ENCODE assay signal across 29 cellular contexts in genomic region chr11:3103076-3103475, GRCh38. TPM values are rescaled to one million over a fixed set of nuclear protein-coding genes. Genes with fewer than 3 reads are reported as not detected.
A peak's percentile ranks its signal among the peaks of the same experiment; 100 is the strongest.
DNase-seq lines count a peak whose midpoint lies in the region; ATAC-seq, FAIRE-seq and TF ChIP-seq lines count a peak whose summit lies in the region.
"Had no signal": no experiment of that assay in that cellular context is flagged by ENCODE, and none has a peak within 500 bp of the region (broad histone marks: within the 10 kb centered on the region; RNA-seq: fewer than 3 reads in every experiment).

No MANE protein-coding gene starts in this region.

- TF ChIP-seq CTCF in right atrium auricular region (IDR thresholded peaks at IDR 0.05): no peak
- TF ChIP-seq CTCF in K562 (IDR thresholded peaks at IDR 0.05 in 2 of 3, conservative IDR thresholded peaks at IDR 0.05 in 1 of 3; ENCODE audit: insufficient read depth in 2 of 3, low read depth in 1 of 3, low read length in 3 of 3): no peak
- TF ChIP-seq CTCF in lower lobe of right lung (IDR thresholded peaks at IDR 0.05): no peak
- TF ChIP-seq CTCF in upper lobe of right lung (IDR thresholded peaks at IDR 0.05): no peak

- no peak for TF ChIP-seq RAD21 in K562 (CRISPR knock-in tag; conservative IDR thresholded peaks at IDR 0.05 in 1 of 2, IDR thresholded peaks at IDR 0.05 in 1 of 2)

- peak overlapping the region in 1 of 2 experiments; percentile 26; a peak in 1 of 4 replicates for H3K9ac ChIP-seq in K562 (ENCODE audit: insufficient read depth in 1 of 2, low read depth in 2 of 2, low read length in 2 of 2)

- H3K4me1 ChIP-seq in right atrium auricular region: no peaks in the 10 kb centered on the region
- peaks cover 0 to 11% of the 10 kb centered on the region in 2 experiments; a peak in 2 of 5 replicates for H3K4me1 ChIP-seq in K562 (replicated peaks in 1 of 2; ENCODE audit: control insufficient read depth in 2 of 2, insufficient read depth in 2 of 2, low read length in 2 of 2)
- peaks cover 17% of the 10 kb centered on the region for H3K4me1 ChIP-seq in lower lobe of right lung
- H3K4me1 ChIP-seq in upper lobe of right lung: no peaks in the 10 kb centered on the region
- H3K4me1 ChIP-seq: pancreas had no signal

- DNase-seq in right atrium auricular region (ENCODE audit: low spot score): peak; percentile 52
- no peak for DNase-seq in Right ventricle myocardium inferior (ENCODE audit: missing footprints)
- no peak for DNase-seq in K562 (ENCODE audit: extremely low read depth in 1 of 4, low spot score in 3 of 4)
- peak; percentile 38 for DNase-seq in lower lobe of right lung
- DNase-seq in upper lobe of right lung: peak; percentile 59
- no peak for DNase-seq in cerebellum (ENCODE audit: low spot score)
- DNase-seq in frontal cortex (ENCODE audit: low spot score in 2 of 2): no peak
- no peak for DNase-seq in NCI-H2081 (lab: John Stamatoyannopoulos, UW)
- DNase-seq: ACHN; activated CD4-positive, alpha-beta memory T cell treated with anti-CD3 and anti-CD28 coated beads, Interleukin-2, amount 10 ng/mL, durations not matched to agents 7 days and 5 days; activated gamma-delta T cell treated with Interleukin-2 at 50 U/mL for 16 hours; activated T-cell treated with anti-CD3 and anti-CD28 coated beads for 4 hours; caudate nucleus; CD8-positive, alpha-beta memory T cell; foreskin fibroblast; Karpas-422; mammary epithelial cell; NCI-H1417; NCI-H2029 treated with DMSO at 0.1 percent for 48 hours; NCI-H524 treated with DMSO at 0.1 percent for 48 hours; OCI-M1; retina; stimulated activated CD4-positive, alpha-beta T cell treated with anti-CD3 and anti-CD28 coated beads, Interleukin-2, amount 100 ng/mL, for 24 hours had no signal

- H3K4me3 ChIP-seq in right atrium auricular region: no peak overlapping the region
- no peak overlapping the region for H3K4me3 ChIP-seq in K562
- H3K4me3 ChIP-seq in lower lobe of right lung: no peak overlapping the region
- H3K4me3 ChIP-seq in upper lobe of right lung: no peak overlapping the region
- H3K4me3 ChIP-seq: esophagus muscularis mucosa, heart left ventricle, pancreas had no signal

- H4K20me1 ChIP-seq in K562 (replicated peaks; ENCODE audit: control insufficient read depth, insufficient read depth, low read length): no peaks in the 10 kb centered on the region; the same call in 1 of the 2 replicates

- in situ Hi-C loops in K562 (cut with MboI): no loop called here

- POLR2A ChIA-PET in K562 (lab: Yijun Ruan, JAX): interaction anchor here (0.6 to 1.0 kb wide), 2 partner anchors 22 to 237 kb away, joined by 3 read pairs; no protein-coding TSS in a partner anchor

- H3K9me3 ChIP-seq in right atrium auricular region (no peaks in the 10 kb centered on the region), K562 (replicated peaks; ENCODE audit: control insufficient read depth, insufficient read depth, low read depth, low read length) (no peaks in the 10 kb centered on the region), lower lobe of right lung (no peaks in the 10 kb centered on the region), upper lobe of right lung (no peaks in the 10 kb centered on the region)
- H3K9me3 ChIP-seq: esophagus muscularis mucosa, heart left ventricle, pancreas had no signal

- intact Hi-C loops in Right ventricle myocardium inferior (cut with DNase I): no loop called here
- intact Hi-C loops in K562 (cut with micrococcal nuclease): no loop called here
- intact Hi-C loops in lower lobe of right lung (cut with DNase I): no loop called here
- intact Hi-C loops in upper lobe of right lung (cut with DNase I): no loop called here

- H3K4me2 ChIP-seq in K562 (ENCODE audit: insufficient read depth, low read length): no peak overlapping the region

- no peak for FAIRE-seq in K562 (lab: Jason Lieb, UNC)
- no peak for FAIRE-seq in frontal cortex (lab: Jason Lieb, UNC)
- FAIRE-seq: endometrium, HepG2, pancreas had no signal

- BruUV-seq in K562 (replicated peaks; lab: Mats Ljungman, UMichigan): no TSS peak

- TF ChIP-seq EP300 in K562 (IDR thresholded peaks at IDR 0.05; ENCODE audit: low read length): no peak

- CTCF ChIA-PET in K562 (lab: Yijun Ruan, JAX; ENCODE audit: low intra/inter-chr PET ratio): no interaction called here

- H3K79me2 ChIP-seq in K562 (ENCODE audit: control insufficient read depth, insufficient read depth, low read length): no peaks in the 10 kb centered on the region

- WGBS in K562 (ENCODE audit: insufficient coverage, low coverage, missing lambda C conversion rate): 61% methylated on average over 9 of the region's 11 CpGs

- no peaks in the 10 kb centered on the region for H3K9me1 ChIP-seq in K562 (ENCODE audit: control insufficient read depth, insufficient read depth, low read length)

- no peak overlapping the region for H2AFZ ChIP-seq in K562 (ENCODE audit: low read depth, low read length)

- no peak for TF ChIP-seq POLR2A in K562 (conservative IDR thresholded peaks at IDR 0.05)

- ATAC-seq in Right ventricle myocardium inferior (no peak), K562 (no peak), lower lobe of right lung (no peak), upper lobe of right lung (no peak)
- ATAC-seq: HCT116, heart left ventricle, HepG2, pancreas had no signal

- H3K27me3 ChIP-seq in right atrium auricular region (no peaks in the 10 kb centered on the region), K562 (ENCODE audit: control insufficient read depth in 2 of 2, insufficient read depth in 2 of 2, low read length in 2 of 2) (no peaks in the 10 kb centered on the region), lower lobe of right lung (ENCODE audit: low read depth) (no peaks in the 10 kb centered on the region), upper lobe of right lung (no peaks in the 10 kb centered on the region)
- H3K27me3 ChIP-seq: esophagus muscularis mucosa, heart left ventricle, pancreas had no signal

- no peak overlapping the region for H3K27ac ChIP-seq in right atrium auricular region
- H3K27ac ChIP-seq in K562 (ENCODE audit: extremely low read depth, low read depth, low read length): no peak overlapping the region
- H3K27ac ChIP-seq in lower lobe of right lung: no peak overlapping the region
- no peak overlapping the region for H3K27ac ChIP-seq in upper lobe of right lung
- H3K27ac ChIP-seq: esophagus muscularis mucosa, heart left ventricle, pancreas had no signal

- H3K36me3 ChIP-seq in right atrium auricular region: peaks cover 25% of the 10 kb centered on the region
- no peaks in the 10 kb centered on the region for H3K36me3 ChIP-seq in K562 (ENCODE audit: control insufficient read depth, insufficient read depth, low read length)
- peaks cover 62% of the 10 kb centered on the region for H3K36me3 ChIP-seq in lower lobe of right lung
- peaks cover 14% of the 10 kb centered on the region for H3K36me3 ChIP-seq in upper lobe of right lung
- H3K36me3 ChIP-seq: pancreas had no signal

TF ChIP-seq in K562, 482 proteins besides CTCF, POLR2A, EP300 and RAD21 (continues in another document):
- TF ChIP-seq ETV5 (CRISPR knock-in tag; IDR thresholded peaks at IDR 0.05; ENCODE audit: low read depth) (no peak), E2F4 (CRISPR knock-in tag; IDR thresholded peaks at IDR 0.05; ENCODE audit: low read depth) (no peak), ZBTB17 (CRISPR knock-in tag; IDR thresholded peaks at IDR 0.05) (no peak), USF2 (CRISPR knock-in tag; IDR thresholded peaks at IDR 0.05) (no peak), POLR2G (IDR thresholded peaks at IDR 0.05; ENCODE audit: low read depth, low read length) (peak; percentile 18; the same call in 1 of the 2 replicates), ETV1 (tag; conservative IDR thresholded peaks at IDR 0.05; ENCODE audit: low read depth) (no peak)

RNA-seq across cellular contexts. Expression of gene CARS1, which starts 45.9 kb away (rescaled TPM):
- 10 to 100 TPM; 12.2 to 15.3 TPM for total RNA-seq in right atrium auricular region
- total RNA-seq in Right ventricle myocardium inferior: 17.2 TPM
- total RNA-seq in K562 (2011; cell fraction: chromatin; rRNA removed; ENCODE audit: low replicate concordance): 298 and 329 TPM in 2 replicates
- total RNA-seq in K562 (2011; cell fraction: nucleolus; rRNA removed): 156 and 161 TPM in 2 replicates
- 164 and 168 TPM in 2 replicates for total RNA-seq in K562 (2011; cell fraction: nucleoplasm; rRNA removed)
- total RNA-seq in K562 (2014; rRNA removed): 73.6 and 77.3 TPM in 2 replicates
- total RNA-seq in K562 (2014; rRNA removed; fragmentation: Illumina TruSeq; extraction: Trizol): 52.3 and 57.4 TPM in 2 replicates
- 27.0 and 31.5 TPM in 2 replicates for total RNA-seq in K562 (2015; rRNA removed; fragmentation: Illumina TruSeq; extraction: Trizol)
- 76.1 and 90.2 TPM in 2 replicates for total RNA-seq in K562 (2021)
- polyA plus RNA-seq in K562 (2011; rRNA removed): 87.9 and 93.0 TPM in 2 replicates
- polyA plus RNA-seq in K562 (2011; cell fraction: cytosol; rRNA removed): 38.4 and 53.6 TPM in 2 replicates
- 222 and 259 TPM in 2 replicates for polyA plus RNA-seq in K562 (2011; cell fraction: nucleus; rRNA removed)
- polyA plus RNA-seq in K562 (2012): 42.8 and 175 TPM in 2 replicates
- polyA plus RNA-seq in K562 (2014; fragmentation: Illumina TruSeq; extraction: Trizol): 80.1 and 90.0 TPM in 2 replicates
- polyA plus RNA-seq in K562 (2014; fragmentation: Nextera tagmentation; extraction: Ambion mirVana): 10 to 100 TPM; 14.4 to 28.4 TPM
- 94.0 and 106 TPM in 2 replicates for polyA plus RNA-seq in K562 (2014; rRNA removed)
- polyA minus RNA-seq in K562 (2011; rRNA and poly(A)+ RNA removed): 60.4 and 65.4 TPM in 2 replicates
- 27.4 and 51.4 TPM in 2 replicates for polyA minus RNA-seq in K562 (2011; cell fraction: cytosol; rRNA and poly(A)+ RNA removed)
- polyA minus RNA-seq in K562 (2011; cell fraction: nucleus; rRNA and poly(A)+ RNA removed): 66.9 and 96.7 TPM in 2 replicates
- total RNA-seq in lower lobe of right lung: 40.2 TPM
- total RNA-seq in upper lobe of right lung: 34.6 TPM
- total RNA-seq in cerebellum: 20.2 TPM
- 33.8 TPM for total RNA-seq in frontal cortex

Comparison
In these comparisons a context has a peak if more than half of its experiments do, and no peak if none do; other contexts are left out.
1. DNase-seq: peak in right atrium auricular region (single experiment), lower lobe of right lung (single experiment) and upper lobe of right lung (single experiment); none in Right ventricle myocardium inferior (single experiment), K562 (0 of 4), cerebellum (single experiment), frontal cortex (0 of 2) and NCI-H2081 (0 of 2).